ENCODE assay signal across 1 cellular context in the genomic region with DNA sequence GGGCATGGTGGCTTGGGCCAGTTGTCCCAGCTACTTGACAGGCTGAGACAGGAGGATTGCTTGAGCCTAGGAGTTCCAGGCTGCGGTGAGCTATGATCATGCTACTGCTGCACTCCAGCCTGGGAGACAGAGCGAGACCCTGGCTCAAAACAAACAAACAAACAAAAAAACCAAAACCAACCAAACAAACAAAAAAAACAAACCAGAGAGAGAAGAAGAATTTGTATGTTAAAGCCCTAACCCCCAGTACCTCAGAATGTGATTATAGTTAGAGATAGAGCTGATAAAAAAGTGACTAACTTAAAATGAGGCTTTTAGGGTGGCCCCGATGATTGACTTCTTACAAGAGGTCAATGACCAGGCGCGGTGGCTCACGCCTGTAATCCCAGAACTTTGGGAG.
A peak's percentile ranks its signal among the peaks of the same experiment; 100 is the strongest.
TF ChIP-seq lines count a peak whose summit lies in the region.

No MANE protein-coding gene starts in this region.

TF ChIP-seq in K562, 482 proteins besides CTCF, POLR2A, EP300 and RAD21:
- peak; percentile 87 for TF ChIP-seq CBX2 (IDR thresholded peaks at IDR 0.05; ENCODE audit: insufficient read depth, low read length, poor library complexity, severe bottlenecking)
- TF ChIP-seq HLTF (IDR thresholded peaks at IDR 0.05) = no peak
- no peak for TF ChIP-seq HMGN3 (IDR thresholded peaks at IDR 0.05; ENCODE audit: borderline replicate concordance, extremely low read depth, insufficient read length, low read depth, low read length)
- peak; percentile 39 for TF ChIP-seq CBX8 (IDR thresholded peaks at IDR 0.05; ENCODE audit: borderline replicate concordance, extremely low read depth, low read depth, low read length, poor library complexity, severe bottlenecking)
- no peak for TF ChIP-seq MAFF (IDR thresholded peaks at IDR 0.05; ENCODE audit: low read length)
- TF ChIP-seq STAT5A (IDR thresholded peaks at IDR 0.05; ENCODE audit: borderline replicate concordance, low read length) = no peak
- no peak for TF ChIP-seq PRPF4 (IDR thresholded peaks at IDR 0.05; ENCODE audit: insufficient read depth, low read depth, low read length, poor library complexity, severe bottlenecking)
- no peak for TF ChIP-seq E2F3 (CRISPR knock-in tag; IDR thresholded peaks at IDR 0.05)
- no peak for TF ChIP-seq POLR2H (tag; IDR thresholded peaks at IDR 0.05; ENCODE audit: low read depth)
- no peak for TF ChIP-seq POLR3G (IDR thresholded peaks at IDR 0.05; ENCODE audit: extremely low read depth, insufficient read length, insufficient replicate concordance)
- no peak for TF ChIP-seq TFAP4 (CRISPR knock-in tag; IDR thresholded peaks at IDR 0.05; ENCODE audit: borderline replicate concordance)
- TF ChIP-seq, protein P1, sequence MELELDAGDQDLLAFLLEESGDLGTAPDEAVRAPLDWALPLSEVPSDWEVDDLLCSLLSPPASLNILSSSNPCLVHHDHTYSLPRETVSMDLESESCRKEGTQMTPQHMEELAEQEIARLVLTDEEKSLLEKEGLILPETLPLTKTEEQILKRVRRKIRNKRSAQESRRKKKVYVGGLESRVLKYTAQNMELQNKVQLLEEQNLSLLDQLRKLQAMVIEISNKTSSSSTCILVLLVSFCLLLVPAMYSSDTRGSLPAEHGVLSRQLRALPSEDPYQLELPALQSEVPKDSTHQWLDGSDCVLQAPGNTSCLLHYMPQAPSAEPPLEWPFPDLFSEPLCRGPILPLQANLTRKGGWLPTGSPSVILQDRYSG (tag; conservative IDR thresholded peaks at IDR 0.05; ENCODE audit: low read depth) = no peak
- TF ChIP-seq CXXC5 (CRISPR knock-in tag; IDR thresholded peaks at IDR 0.05) = no peak
- TF ChIP-seq ZBTB1 (CRISPR knock-in tag; IDR thresholded peaks at IDR 0.05; ENCODE audit: borderline replicate concordance, low read depth) = no peak
- TF ChIP-seq TFAM (CRISPR knock-in tag; conservative IDR thresholded peaks at IDR 0.05) = no peak
